In the genomic region with DNA sequence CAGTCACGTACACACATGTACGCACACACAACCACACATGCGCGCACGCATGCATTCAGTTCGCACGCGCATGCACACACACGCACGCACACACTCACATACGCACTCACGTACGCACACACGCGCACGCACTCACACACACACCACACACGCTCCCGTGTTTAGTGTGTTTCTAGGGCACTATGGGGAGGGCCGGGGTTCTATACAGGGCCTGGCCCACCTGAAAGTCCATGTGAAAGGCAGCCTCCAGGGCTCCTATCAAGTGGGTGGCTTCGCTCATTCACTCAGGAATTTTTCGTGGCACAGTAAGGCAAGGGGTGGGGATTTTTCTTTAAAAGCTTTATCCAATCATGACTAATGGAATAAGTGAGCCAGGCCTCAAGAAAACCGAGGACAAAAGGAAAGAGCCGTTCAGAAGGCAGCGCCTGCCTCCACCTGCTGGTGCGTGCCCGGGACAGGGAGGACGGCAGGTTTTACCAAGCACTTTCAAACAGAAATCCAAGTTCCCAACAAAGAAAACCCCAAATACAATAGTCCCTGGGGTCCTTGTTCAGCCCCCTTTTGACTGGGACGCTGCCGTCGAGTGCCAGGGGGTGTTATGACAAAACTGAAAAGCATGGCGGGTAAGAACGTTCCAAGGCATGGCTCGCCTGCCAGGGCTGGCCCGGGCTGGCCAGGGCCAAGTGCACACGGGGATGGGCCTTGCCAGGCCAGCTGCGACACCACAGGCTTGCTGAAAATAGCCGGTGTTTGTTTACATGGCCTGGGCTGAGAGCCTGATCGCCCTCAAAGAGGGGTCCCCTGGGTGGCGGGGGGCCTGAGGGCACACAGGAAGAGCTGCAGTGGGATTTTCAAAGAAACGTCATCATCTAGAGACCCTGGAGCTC, we compare ENCODE assay signal across 10 cellular contexts.
DNase-seq lines count a peak whose midpoint lies in the region; ATAC-seq and TF ChIP-seq lines count a peak whose summit lies in the region.
"Had no signal": no experiment of that assay in that cellular context is flagged by ENCODE, and none has a peak within 500 bp of the region (broad histone marks: within the 10 kb centered on the region; RNA-seq: fewer than 3 reads in every experiment).

No MANE protein-coding gene starts in this region.

- H4K91ac ChIP-seq in mesenchymal stem cell (ENCODE audit: low read length), result peak overlapping the region; percentile 90

- H2AFZ ChIP-seq in mesenchymal stem cell (ENCODE audit: low read depth, low read length), result peak overlapping the region; percentile 18
- H2AFZ ChIP-seq: hepatocyte had no signal

- H3K27me3 ChIP-seq in colonic mucosa, result no peaks in the 10 kb centered on the region
- no peaks in the 10 kb centered on the region for H3K27me3 ChIP-seq in mesenchymal stem cell (ENCODE audit: control insufficient read depth in 1 of 2, insufficient read depth in 1 of 2, low read length in 2 of 2)
- H3K27me3 ChIP-seq in upper lobe of right lung, result no peaks in the 10 kb centered on the region
- H3K27me3 ChIP-seq: hepatocyte had no signal

- H3K4me2 ChIP-seq in mesenchymal stem cell (ENCODE audit: low read length, poor library complexity, severe bottlenecking), result no peak overlapping the region
- H3K4me2 ChIP-seq: hepatocyte had no signal

- no peak overlapping the region for H2BK15ac ChIP-seq in mesenchymal stem cell (ENCODE audit: low read depth, poor library complexity, severe bottlenecking)

- intact Hi-C loops in colonic mucosa (cut with DNase I), result no loop called here
- intact Hi-C loops in upper lobe of right lung (cut with DNase I), result no loop called here

- DNase-seq in activated effector memory CD4-positive, alpha-beta T cell treated with anti-CD3 and anti-CD28 coated beads, Interleukin-2, amount 50 U/mL, for 16 hours, result peak; percentile 53
- DNase-seq in activated effector memory CD4-positive, alpha-beta T cell treated with Interleukin-2 at 50 U/mL for 16 hours, result no peak
- no peak for DNase-seq in colonic mucosa
- DNase-seq in mesenchymal stem cell, result peak; percentile 64
- DNase-seq in upper lobe of right lung, result peak; percentile 41

- peak overlapping the region in 1 of 2 experiments; percentile 97 for H3K23ac ChIP-seq in mesenchymal stem cell (ENCODE audit: low read length in 2 of 2)

- TF ChIP-seq CTCF in colonic mucosa (IDR thresholded peaks at IDR 0.05) (no peak), upper lobe of right lung (IDR thresholded peaks at IDR 0.05) (no peak)

- H2BK120ac ChIP-seq in mesenchymal stem cell (ENCODE audit: low read depth, low read length), result no peak overlapping the region

- no peak overlapping the region for H2AK5ac ChIP-seq in mesenchymal stem cell (ENCODE audit: low read length, severe bottlenecking)

- no peak overlapping the region for H2BK5ac ChIP-seq in mesenchymal stem cell (ENCODE audit: low read depth, low read length, poor library complexity, severe bottlenecking)

- H3K14ac ChIP-seq in mesenchymal stem cell (ENCODE audit: low read length in 2 of 2), result peak overlapping the region in 1 of 2 experiments; percentile 100

- H3K4me1 ChIP-seq in colonic mucosa, result peaks cover 18% of the 10 kb centered on the region
- H3K4me1 ChIP-seq in mesenchymal stem cell (ENCODE audit: control insufficient read depth, insufficient read depth, low read depth, low read length), result peaks cover 27% of the 10 kb centered on the region
- H3K4me1 ChIP-seq in upper lobe of right lung, result peaks cover 28% of the 10 kb centered on the region

- WGBS in mesenchymal stem cell, result 83% methylated on average over 40 of the region's 40 CpGs

- no peak overlapping the region for H3K4me3 ChIP-seq in colonic mucosa
- peak overlapping the region; percentile 27 to 36 for H3K4me3 ChIP-seq in mesenchymal stem cell (ENCODE audit: insufficient read depth in 1 of 2, low read depth in 1 of 2, low read length in 2 of 2)
- H3K4me3 ChIP-seq in upper lobe of right lung, result no peak overlapping the region
- H3K4me3 ChIP-seq: HAP-1, hepatocyte had no signal

- peak overlapping the region; percentile 54 for H4K8ac ChIP-seq in mesenchymal stem cell (ENCODE audit: low read length)

- H2BK12ac ChIP-seq in mesenchymal stem cell (ENCODE audit: low read length in 2 of 2), result peak overlapping the region in 1 of 2 experiments; percentile 99

- H3K36me3 ChIP-seq in colonic mucosa (no peaks in the 10 kb centered on the region), mesenchymal stem cell (ENCODE audit: control insufficient read depth in 1 of 2, insufficient read depth in 2 of 2, low read depth in 1 of 2, low read length in 2 of 2) (peaks cover 0 to 12% of the 10 kb centered on the region in 2 experiments), upper lobe of right lung (no peaks in the 10 kb centered on the region)
- H3K36me3 ChIP-seq: HAP-1 had no signal

- H3K27ac ChIP-seq in colonic mucosa (peak overlapping the region; percentile 24), mesenchymal stem cell (ENCODE audit: low read length, poor library complexity, severe bottlenecking) (no peak overlapping the region), upper lobe of right lung (no peak overlapping the region)
- H3K27ac ChIP-seq: hepatocyte had no signal

- H3K4ac ChIP-seq in mesenchymal stem cell (ENCODE audit: low read depth in 1 of 2, low read length in 2 of 2), result peak overlapping the region; percentile 27 to 35

- H3K18ac ChIP-seq in mesenchymal stem cell (ENCODE audit: low read depth in 1 of 2, low read length in 2 of 2), result peak overlapping the region; percentile 56 to 98

- H3K9ac ChIP-seq in colonic mucosa (ENCODE audit: low read depth in 2 of 2, low read length in 2 of 2) (no peak overlapping the region), mesenchymal stem cell (ENCODE audit: low read length) (peak overlapping the region; percentile 61)

- ATAC-seq in upper lobe of right lung (no peak), HG03520 (IDR thresholded peaks at IDR 0.05; ENCODE audit: unreplicated experiment) (no peak), HG03196 (IDR thresholded peaks at IDR 0.05; ENCODE audit: unreplicated experiment) (no peak), GM18861 (IDR thresholded peaks at IDR 0.05; ENCODE audit: unreplicated experiment) (no peak)

- H3K9me3 ChIP-seq in colonic mucosa (no peaks in the 10 kb centered on the region), mesenchymal stem cell (ENCODE audit: control insufficient read depth, low read length) (no peaks in the 10 kb centered on the region), upper lobe of right lung (no peaks in the 10 kb centered on the region)
- H3K9me3 ChIP-seq: HAP-1 had no signal

- peaks cover 53% of the 10 kb centered on the region for H3K79me1 ChIP-seq in mesenchymal stem cell (replicated peaks; ENCODE audit: low read length, poor library complexity, severe bottlenecking)

Comparison
In these comparisons a context has a peak if more than half of its experiments do, and no peak if none do; other contexts are left out.
1. DNase-seq: peak in activated effector memory CD4-positive, alpha-beta T cell treated with anti-CD3 and anti-CD28 coated beads, Interleukin-2, amount 50 U/mL, for 16 hours (single experiment), mesenchymal stem cell (single experiment) and upper lobe of right lung (single experiment); none in activated effector memory CD4-positive, alpha-beta T cell treated with Interleukin-2 at 50 U/mL for 16 hours (single experiment) and colonic mucosa (single experiment).
2. H3K4me3 ChIP-seq: peak in mesenchymal stem cell (2 of 2); none in colonic mucosa (single experiment) and upper lobe of right lung (single experiment).